Comparison of ENCODE assay signal across 9 cellular contexts in the genomic region with DNA sequence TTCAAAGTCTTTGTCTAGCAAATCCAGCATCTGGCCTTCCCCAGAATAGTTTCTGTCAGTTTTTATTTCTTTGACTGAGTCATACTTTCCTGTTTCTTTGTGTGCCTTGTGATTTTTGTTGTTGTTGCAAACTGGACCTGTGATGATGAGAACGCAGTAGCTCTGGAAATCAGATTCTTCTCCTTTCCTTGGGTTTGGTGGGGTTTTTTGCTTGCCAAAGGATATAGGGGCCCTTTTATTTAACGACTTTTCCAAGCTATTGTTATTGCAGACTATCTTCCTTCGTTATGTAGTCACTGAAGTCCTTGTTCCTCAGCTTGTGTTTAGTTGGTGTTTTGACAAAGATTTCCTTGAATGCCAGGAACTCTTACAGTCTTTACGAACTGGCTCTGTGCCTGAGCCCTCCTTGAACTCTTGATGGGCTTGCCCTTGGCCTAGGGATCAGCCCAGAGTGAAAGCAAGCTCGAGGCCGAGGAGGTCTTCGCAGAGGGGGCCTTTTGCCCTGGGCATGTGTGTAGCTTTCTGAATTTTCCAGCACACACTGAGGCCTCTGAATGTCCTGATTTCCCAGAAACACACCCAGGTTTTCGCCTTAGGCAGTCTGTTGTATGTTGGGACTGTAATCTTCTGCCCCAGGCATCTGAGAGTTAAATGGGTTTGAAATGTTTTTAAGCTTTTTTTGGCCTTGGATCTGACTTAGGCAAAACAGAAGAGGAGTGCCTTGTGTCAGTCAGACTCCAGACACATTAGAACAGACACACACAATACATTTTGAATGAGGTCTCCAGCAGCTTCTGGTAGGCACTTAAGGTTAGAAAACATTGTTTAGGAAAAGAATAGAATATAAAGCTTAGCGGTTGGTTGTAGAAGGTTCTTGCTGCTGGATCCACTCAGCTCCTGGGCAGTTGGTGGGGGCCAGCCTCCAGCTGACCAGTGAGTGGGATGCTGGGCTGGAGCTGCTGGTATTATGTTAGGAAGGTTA. TPM values are rescaled to one million over a fixed set of nuclear protein-coding genes. Genes with fewer than 3 reads are reported as not detected.
A peak's percentile ranks its signal among the peaks of the same experiment; 100 is the strongest.
DNase-seq lines count a peak whose midpoint lies in the region; ATAC-seq and TF ChIP-seq lines count a peak whose summit lies in the region.
"Had no signal": no experiment of that assay in that cellular context is flagged by ENCODE, and none has a peak within 500 bp of the region (broad histone marks: within the 10 kb centered on the region; RNA-seq: fewer than 3 reads in every experiment).

No MANE protein-coding gene starts in this region.

- CTCF ChIA-PET in CD8-positive, alpha-beta memory T cell (lab: Charles Lee): no interaction called here

- H3K27me3 ChIP-seq in CD8-positive, alpha-beta memory T cell (ENCODE audit: insufficient read depth, low read length, poor library complexity, severe bottlenecking): no peaks in the 10 kb centered on the region
- H3K27me3 ChIP-seq in RWPE2 (ENCODE audit: insufficient read depth, poor library complexity, severe bottlenecking) (no peaks in the 10 kb centered on the region), esophagus squamous epithelium (no peaks in the 10 kb centered on the region)

- ATAC-seq in RWPE2 (ENCODE audit: low read depth) (peak; percentile 46; the same call in 2 of the 3 replicates), HG03460 (IDR thresholded peaks at IDR 0.05; ENCODE audit: unreplicated experiment) (no peak), GM21360 (IDR thresholded peaks at IDR 0.05; ENCODE audit: unreplicated experiment) (no peak)

- no peaks in the 10 kb centered on the region for H3K36me3 ChIP-seq in CD8-positive, alpha-beta memory T cell (ENCODE audit: insufficient read depth, low read length)
- peaks cover 17% of the 10 kb centered on the region for H3K36me3 ChIP-seq in RWPE2 (ENCODE audit: low read depth)
- H3K36me3 ChIP-seq in esophagus squamous epithelium: no peaks in the 10 kb centered on the region

- no peaks in the 10 kb centered on the region for H3K9me3 ChIP-seq in CD8-positive, alpha-beta memory T cell (ENCODE audit: low read length)
- H3K9me3 ChIP-seq in RWPE2 (ENCODE audit: severe bottlenecking) (no peaks in the 10 kb centered on the region), esophagus squamous epithelium (no peaks in the 10 kb centered on the region)

- H3K36me3 Mint-ChIP-seq in CD8-positive, alpha-beta memory T cell: peaks cover 0 to 11% (median 0%) of the 10 kb centered on the region in 3 donors
- no peaks in the 10 kb centered on the region for H3K36me3 Mint-ChIP-seq in osteocyte (ENCODE audit: unreplicated experiment)

- H3K4me1 Mint-ChIP-seq in CD8-positive, alpha-beta memory T cell: peaks cover 47 to 68% (median 59%) of the 10 kb centered on the region in 3 donors
- H3K4me1 Mint-ChIP-seq in osteocyte (ENCODE audit: unreplicated experiment): peaks cover 71% of the 10 kb centered on the region

- peak overlapping the region; percentile 26 to 84 (median 66) for H3K27ac Mint-ChIP-seq in CD8-positive, alpha-beta memory T cell
- peak overlapping the region; percentile 99 for H3K27ac Mint-ChIP-seq in osteocyte (ENCODE audit: unreplicated experiment)

- intact Hi-C loops in esophagus squamous epithelium (cut with DNase I): no loop called here

- no peak for DNase-seq in CD8-positive, alpha-beta memory T cell
- DNase-seq in RWPE2 (ENCODE audit: low spot score) (no peak), esophagus squamous epithelium (lab: John Stamatoyannopoulos, UW) (no peak), osteocyte (ENCODE audit: extremely low spot score, unreplicated experiment) (no peak), NCI-H526 (lab: John Stamatoyannopoulos, UW) (no peak), DMS53 treated with DMSO at 0.1 percent for 48 hours (lab: John Stamatoyannopoulos, UW; ENCODE audit: unreplicated experiment) (no peak)

- POLR2A ChIA-PET in CD8-positive, alpha-beta memory T cell (lab: Charles Lee): interaction anchor here (0.5 kb wide), 1 partner anchor 568 kb away, joined by 3 read pairs; no protein-coding TSS in a partner anchor

- peak overlapping the region in 1 of 7 donors; percentile 30 for H3K4me3 Mint-ChIP-seq in CD8-positive, alpha-beta memory T cell
- H3K4me3 Mint-ChIP-seq in osteocyte (ENCODE audit: unreplicated experiment): peak overlapping the region; percentile 59

- H3K9me3 Mint-ChIP-seq in CD8-positive, alpha-beta memory T cell: no peaks in the 10 kb centered on the region
- H3K9me3 Mint-ChIP-seq in osteocyte (ENCODE audit: unreplicated experiment): no peaks in the 10 kb centered on the region

- no peak for TF ChIP-seq CTCF in RWPE2 (IDR thresholded peaks at IDR 0.05; ENCODE audit: poor library complexity, severe bottlenecking)
- no peak for TF ChIP-seq CTCF in esophagus squamous epithelium (IDR thresholded peaks at IDR 0.05)
- TF ChIP-seq CTCF in osteocyte (IDR thresholded peaks at IDR 0.05): no peak

- WGBS in esophagus squamous epithelium, 2 donors: 12 to 13% methylated on average over 6 to 8 of the region's 9 CpGs

- no peak overlapping the region for H3K27ac ChIP-seq in CD8-positive, alpha-beta memory T cell (ENCODE audit: low read depth, low read length)
- peak overlapping the region; percentile 73 for H3K27ac ChIP-seq in RWPE2 (ENCODE audit: poor library complexity, severe bottlenecking)
- H3K27ac ChIP-seq in esophagus squamous epithelium: peak overlapping the region; percentile 81 to 96 (median 91)
- H3K27ac ChIP-seq: HL-60 had no signal

- H3K4me3 ChIP-seq in CD8-positive, alpha-beta memory T cell (ENCODE audit: low read length): no peak overlapping the region
- H3K4me3 ChIP-seq in RWPE2 (ENCODE audit: severe bottlenecking) (no peak overlapping the region), esophagus squamous epithelium (peak overlapping the region in 3 of 4 donors; percentile 6 to 46 (median 14))

- H3K27me3 Mint-ChIP-seq in CD8-positive, alpha-beta memory T cell: peaks cover 0 to 1% of the 10 kb centered on the region in 2 donors
- no peaks in the 10 kb centered on the region for H3K27me3 Mint-ChIP-seq in osteocyte (ENCODE audit: unreplicated experiment)

- peaks cover 21% of the 10 kb centered on the region for H3K4me1 ChIP-seq in CD8-positive, alpha-beta memory T cell (ENCODE audit: insufficient read depth, low read length)
- H3K4me1 ChIP-seq in RWPE2 (ENCODE audit: insufficient read depth, poor library complexity, severe bottlenecking): peaks cover 55% of the 10 kb centered on the region
- H3K4me1 ChIP-seq in esophagus squamous epithelium: peaks cover 63 to 98% (median 82%) of the 10 kb centered on the region in 3 donors

- TF ChIP-seq POLR2A in esophagus squamous epithelium (IDR thresholded peaks at IDR 0.05): no peak

RNA-seq across cellular contexts. Expression of a gene that starts 17.0 kb away (rescaled TPM):
- total RNA-seq in CD8-positive, alpha-beta memory T cell: 10 to 100 TPM; 63.9 to 71.2 TPM
- 8.2 TPM for polyA plus RNA-seq in CD8-positive, alpha-beta memory T cell
- total RNA-seq in esophagus squamous epithelium (10 to 100 TPM; 26.3 to 38.2 (median 34.5) TPM), osteocyte (59.9 and 65.1 TPM in 2 replicates)

Comparison
In these comparisons a context has a peak if more than half of its experiments do, and no peak if none do; other contexts are left out.
1. H3K4me3 ChIP-seq: peak in esophagus squamous epithelium (3 of 4); none in CD8-positive, alpha-beta memory T cell (single experiment) and RWPE2 (single experiment).